ENCODE assay signal across 33 cellular contexts in genomic region chr6:156613996-156614395, GRCh38.
"Had no signal": no experiment of that assay in that cellular context is flagged by ENCODE, and none has a peak within 500 bp of the region (broad histone marks: within the 10 kb centered on the region; RNA-seq: fewer than 3 reads in every experiment).

No MANE protein-coding gene starts in this region.

- ATAC-seq: activated CD8-positive, alpha-beta T cell treated with anti-CD3 and anti-CD28 coated beads for 36 hours; activated naive CD4-positive, alpha-beta T cell treated with anti-CD3 and anti-CD28 coated beads, Interleukin-2, amount 50 U/mL, for 72 hours; activated T-cell treated with anti-CD3 and anti-CD28 coated beads, Interleukin-2, amount 50 U/mL, for 4 hours; activated T-cell treated with anti-CD3 and anti-CD28 coated beads, Interleukin-2, amount 50 U/mL, for 72 hours; activated T-helper 17 cell treated with anti-CD3 and anti-CD28 coated beads, Interleukin-2, amount 50 U/mL, for 72 hours; body of pancreas had no signal

- H3K36me3 ChIP-seq: adrenal gland, brain microvascular endothelial cell, breast epithelium had no signal

- H3K4me1 ChIP-seq: breast epithelium had no signal

- DNase-seq: activated B cell treated with CpG ODN at 0.5 μM for 24 hours; activated CD4-positive, alpha-beta memory T cell treated with anti-CD3 and anti-CD28 coated beads for 36 hours; activated CD4-positive, alpha-beta T cell treated with anti-CD3 and anti-CD28 coated beads for 4 hours; activated CD4-positive, alpha-beta T cell treated with anti-CD3 and anti-CD28 coated beads, Interleukin-2, amount 10 ng/mL, durations not matched to agents 24 days and 14 days; activated CD4-positive, alpha-beta T cell treated with anti-CD3 and anti-CD28 coated beads, Interleukin-2, amount 50 U/mL, for 1 hour; activated CD4-positive, alpha-beta T cell treated with anti-CD3 and anti-CD28 coated beads, Interleukin-2, amount 50 U/mL, for 4 hours; activated CD4-positive, CD25-positive, alpha-beta regulatory T cell treated with anti-CD3 and anti-CD28 coated beads, Interleukin-2, amount 50 U/mL, for 72 hours; activated CD8-positive, alpha-beta memory T cell treated with anti-CD3 and anti-CD28 coated beads, Interleukin-2, amount 50 U/mL, for 4 hours; activated CD8-positive, alpha-beta T cell treated with anti-CD3 and anti-CD28 coated beads for 36 hours; activated effector memory CD4-positive, alpha-beta T cell treated with anti-CD3 and anti-CD28 coated beads, Interleukin-2, amount 50 U/mL, for 16 hours; activated gamma-delta T cell treated with Interleukin-2 at 50 U/mL for 16 hours; activated naive CD4-positive, alpha-beta T cell; activated naive CD4-positive, alpha-beta T cell treated with anti-CD3 and anti-CD28 coated beads for 36 hours; activated naive CD4-positive, alpha-beta T cell treated with anti-CD3 and anti-CD28 coated beads, Interleukin-2, amount 50 U/mL, for 16 hours; activated naive CD8-positive, alpha-beta T cell treated with anti-CD3 and anti-CD28 coated beads for 36 hours; activated T-cell treated with anti-CD3 and anti-CD28 coated beads for 4 hours; activated T-cell treated with anti-CD3 and anti-CD28 coated beads, Interleukin-2, amount 50 U/mL, for 1 hour; activated T-cell treated with anti-CD3 and anti-CD28 coated beads, Interleukin-2, amount 50 U/mL, for 4 hours; activated T-cell treated with anti-CD3 and anti-CD28 coated beads, Interleukin-2, amount 50 U/mL, for 72 hours; adrenal gland; amniotic stem cell; aorta; body of pancreas; brain microvascular endothelial cell; central memory CD4-positive, alpha-beta T cell; T-helper 2 cell; T-helper 9 cell had no signal

- H3K27ac ChIP-seq: adrenal gland, body of pancreas, brain microvascular endothelial cell, breast epithelium, VCaP had no signal

- H3K4me3 ChIP-seq: adrenal gland, body of pancreas, breast epithelium had no signal

- FAIRE-seq: astrocyte, TTC549 had no signal

- H3K27me3 ChIP-seq: adrenal gland, body of pancreas, brain microvascular endothelial cell, breast epithelium had no signal

- H3K9me3 ChIP-seq: adrenal gland had no signal
